In genomic region chr20:56229821-56230220, GRCh38 we compare ENCODE assay signal across 28 cellular contexts. TPM values are rescaled to one million over a fixed set of nuclear protein-coding genes. Genes with fewer than 3 reads are reported as not detected.
"Had no signal": no experiment of that assay in that cellular context is flagged by ENCODE, and none has a peak within 500 bp of the region (broad histone marks: within the 10 kb centered on the region; RNA-seq: fewer than 3 reads in every experiment).

No MANE protein-coding gene starts in this region.

- DNase-seq: activated CD4-positive, alpha-beta T cell treated with anti-CD3 and anti-CD28 coated beads, Interleukin-2, amount 10 ng/mL, durations not matched to agents 24 days and 14 days; activated CD4-positive, alpha-beta T cell treated with anti-CD3 and anti-CD28 coated beads, Interleukin-2, amount 50 U/mL, for 48 hours; activated CD4-positive, CD25-positive, alpha-beta regulatory T cell treated with anti-CD3 and anti-CD28 coated beads, Interleukin-2, amount 50 U/mL, for 72 hours; activated CD8-positive, alpha-beta memory T cell treated with anti-CD3 and anti-CD28 coated beads for 24 hours; activated effector memory CD4-positive, alpha-beta T cell treated with anti-CD3 and anti-CD28 coated beads, Interleukin-2, amount 50 U/mL, for 16 hours; activated naive CD4-positive, alpha-beta T cell treated with Interleukin-2 at 50 U/mL for 16 hours; activated naive CD8-positive, alpha-beta T cell treated with anti-CD3 and anti-CD28 coated beads, Interleukin-2, amount 50 U/mL, for 24 hours; activated T-cell treated with anti-CD3 and anti-CD28 coated beads, Interleukin-2, amount 50 U/mL, for 4 hours; amygdala; cerebellar nuclear complex; Kasumi-1; NCI-H1092; NCI-H1417; NCI-H1930; NCI-H2171 treated with DMSO at 0.1 percent for 48 hours; NCI-H345; NCI-H510A treated with DMSO at 0.1 percent for 48 hours; NCI-H69; Peyer's patch; SIG-M5; T-helper 17 cell; T-helper 9 cell had no signal

- H3K27ac ChIP-seq: cardiac muscle cell, Peyer's patch had no signal

- H3K4me1 Mint-ChIP-seq: activated CD4-positive, alpha-beta T cell treated with anti-CD3 and anti-CD28 coated beads, Interleukin-2, amount 10 ng/mL, durations not matched to agents 24 days and 14 days; activated naive CD8-positive, alpha-beta T cell treated with anti-CD3 and anti-CD28 coated beads, Interleukin-2, amount 50 U/mL, for 24 hours; brain; T-helper 17 cell; WTC11 had no signal

- H3K36me3 Mint-ChIP-seq: brain had no signal

- FAIRE-seq: astrocyte had no signal

- H3K27me3 Mint-ChIP-seq: activated CD4-positive, alpha-beta T cell treated with anti-CD3 and anti-CD28 coated beads, Interleukin-2, amount 10 ng/mL, durations not matched to agents 24 days and 14 days had no signal

- H3K27ac Mint-ChIP-seq: activated CD4-positive, alpha-beta T cell treated with anti-CD3 and anti-CD28 coated beads, Interleukin-2, amount 10 ng/mL, durations not matched to agents 24 days and 14 days; activated naive CD4-positive, alpha-beta T cell treated with anti-CD3 and anti-CD28 coated beads, Interleukin-2, amount 50 U/mL, for 72 hours; activated naive CD8-positive, alpha-beta T cell treated with anti-CD3 and anti-CD28 coated beads, Interleukin-2, amount 50 U/mL, for 24 hours; brain; T-helper 17 cell; WTC11 had no signal

- H3K4me3 Mint-ChIP-seq: activated CD4-positive, alpha-beta T cell treated with anti-CD3 and anti-CD28 coated beads, Interleukin-2, amount 10 ng/mL, durations not matched to agents 24 days and 14 days; activated naive CD8-positive, alpha-beta T cell treated with anti-CD3 and anti-CD28 coated beads, Interleukin-2, amount 50 U/mL, for 24 hours; activated T-cell treated with anti-CD3 and anti-CD28 coated beads, Interleukin-2, amount 50 U/mL, for 4 hours; brain; T-helper 17 cell; WTC11 had no signal

- ATAC-seq: activated naive CD4-positive, alpha-beta T cell treated with anti-CD3 and anti-CD28 coated beads, Interleukin-2, amount 50 U/mL, for 72 hours; activated naive CD8-positive, alpha-beta T cell treated with anti-CD3 and anti-CD28 coated beads, Interleukin-2, amount 50 U/mL, for 24 hours; activated T-cell treated with anti-CD3 and anti-CD28 coated beads, Interleukin-2, amount 50 U/mL, for 4 hours; T-helper 17 cell; WTC11 had no signal

- H3K27me3 ChIP-seq: cardiac muscle cell, Peyer's patch had no signal

- H3K4me1 ChIP-seq: Peyer's patch had no signal

- H3K36me3 ChIP-seq: cardiac muscle cell, Peyer's patch had no signal

- H3K4me3 ChIP-seq: cardiac muscle cell, Peyer's patch had no signal

RNA-seq across cellular contexts. Expression of gene MC3R, which starts 18.7 kb away (rescaled TPM):
- total RNA-seq: activated CD4-positive, alpha-beta T cell treated with anti-CD3 and anti-CD28 coated beads, Interleukin-2, amount 10 ng/mL, durations not matched to agents 24 days and 14 days; activated naive CD4-positive, alpha-beta T cell treated with anti-CD3 and anti-CD28 coated beads, Interleukin-2, amount 50 U/mL, for 72 hours; activated T-cell treated with anti-CD3 and anti-CD28 coated beads, Interleukin-2, amount 50 U/mL, for 4 hours; astrocyte; cardiac muscle cell; M059J; Peyer's patch; T-helper 17 cell; WTC11 had no signal
